ENCODE assay signal across 22 cellular contexts in the genomic region with DNA sequence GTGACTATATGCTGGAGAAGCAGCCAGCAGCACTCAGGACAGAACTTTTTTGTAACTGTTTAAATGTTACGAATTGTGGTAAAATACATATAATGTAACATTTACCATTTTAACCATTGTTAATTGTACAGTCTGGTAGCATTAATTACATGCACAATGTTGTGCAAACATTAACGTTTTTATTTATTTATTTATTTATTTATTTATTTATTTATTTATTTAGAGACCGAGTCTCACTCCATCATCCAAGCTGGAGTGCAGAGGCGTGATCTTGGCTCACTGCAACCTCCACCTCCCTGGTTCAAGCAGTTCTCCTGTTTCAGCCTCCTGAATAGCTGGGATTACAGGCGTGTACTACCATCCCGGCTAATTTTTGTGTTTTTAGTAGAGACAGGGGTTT.
"Had no signal": no experiment of that assay in that cellular context is flagged by ENCODE, and none has a peak within 500 bp of the region (broad histone marks: within the 10 kb centered on the region; RNA-seq: fewer than 3 reads in every experiment).

No MANE protein-coding gene starts in this region.

- H3K4me1 ChIP-seq: colonic mucosa, esophagus squamous epithelium, gastrocnemius medialis, heart right ventricle, left lung, lower lobe of right lung had no signal

- H3K9me3 ChIP-seq: colonic mucosa, esophagus squamous epithelium, gastrocnemius medialis, lower lobe of right lung had no signal

- DNase-seq: cortex of kidney; effector CD8-positive, alpha-beta T cell; effector memory CD8-positive, alpha-beta T cell; erythroblast; esophagus squamous epithelium; foreskin fibroblast; foreskin melanocyte; gastrocnemius medialis; glutamatergic neuron; heart right ventricle; hippocampal formation; left cardiac atrium; left lung; left ventricle myocardium superior; lower lobe of right lung; mesenchymal stem cell; midbrain had no signal

- H3K36me3 ChIP-seq: colonic mucosa, esophagus squamous epithelium, gastrocnemius medialis, heart right ventricle, left lung, lower lobe of right lung had no signal

- H3K27ac Mint-ChIP-seq: dendritic cell treated with granulocyte-macrophage colony-stimulating factor and Interleukin-4, amounts not matched to agents 40 ng/mL and 50 ng/mL, for 4 days; effector memory CD8-positive, alpha-beta T cell; endodermal cell had no signal

- ATAC-seq: effector memory CD8-positive, alpha-beta T cell; esophagus mucosa; gastrocnemius medialis; heart right ventricle; left cardiac atrium; left lung; left ventricle myocardium superior; lower lobe of right lung had no signal

- H3K4me3 ChIP-seq: colonic mucosa, esophagus squamous epithelium, gastrocnemius medialis, heart right ventricle, left lung, lower lobe of right lung had no signal

- H3K4me3 Mint-ChIP-seq: dendritic cell treated with granulocyte-macrophage colony-stimulating factor and Interleukin-4, amounts not matched to agents 40 ng/mL and 50 ng/mL, for 4 days; effector memory CD8-positive, alpha-beta T cell; endodermal cell had no signal

- H3K27me3 ChIP-seq: colonic mucosa, esophagus squamous epithelium, gastrocnemius medialis, left lung had no signal

- H3K9me3 Mint-ChIP-seq: dendritic cell treated with granulocyte-macrophage colony-stimulating factor and Interleukin-4, amounts not matched to agents 40 ng/mL and 50 ng/mL, for 4 days had no signal

- H3K27ac ChIP-seq: colonic mucosa, epithelial cell of prostate, esophagus squamous epithelium, gastrocnemius medialis, heart right ventricle, left lung, lower lobe of right lung had no signal

- H3K27me3 Mint-ChIP-seq: dendritic cell treated with granulocyte-macrophage colony-stimulating factor and Interleukin-4, amounts not matched to agents 40 ng/mL and 50 ng/mL, for 4 days had no signal
